Comparison of ENCODE assay signal across 18 cellular contexts in the genomic region with DNA sequence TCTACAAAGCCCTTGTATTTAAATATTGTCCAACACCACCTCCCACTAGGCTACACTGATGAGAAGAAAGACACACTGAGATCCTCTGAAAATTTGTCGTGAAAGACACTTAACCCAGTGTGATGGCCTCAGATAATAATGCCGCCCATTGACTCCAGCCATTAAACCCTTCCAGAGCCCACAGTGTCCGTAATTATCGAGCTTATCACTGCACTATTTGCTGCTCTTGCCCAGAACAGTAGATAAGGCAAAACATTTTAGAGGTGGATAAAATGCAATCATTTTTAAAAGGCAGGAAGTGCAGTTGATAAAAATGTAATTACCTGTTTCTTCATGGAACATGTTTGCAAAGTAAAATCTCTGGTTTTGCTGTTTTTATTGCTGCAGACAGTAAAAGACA.
"Had no signal": no experiment of that assay in that cellular context is flagged by ENCODE, and none has a peak within 500 bp of the region (broad histone marks: within the 10 kb centered on the region; RNA-seq: fewer than 3 reads in every experiment).

No MANE protein-coding gene starts in this region.

- ATAC-seq: esophagus mucosa, gastrocnemius medialis, left lobe of liver, natural killer cell, right lobe of liver had no signal

- DNase-seq: colonic mucosa; effector CD8-positive, alpha-beta T cell; endodermal cell; foreskin fibroblast; gastrocnemius medialis; head of caudate nucleus; kidney; natural killer cell; right lobe of liver; small intestine; stimulated activated CD4-positive, alpha-beta T cell treated with anti-CD3 and anti-CD28 coated beads, Interleukin-15, amount 100 ng/mL, for 24 hours; stimulated activated CD4-positive, alpha-beta T cell treated with anti-CD3 and anti-CD28 coated beads, Interleukin-2, amount 100 ng/mL, for 48 hours; stimulated activated naive CD4-positive, alpha-beta T cell treated with Interleukin-2 at 50 U/mL for 16 hours; stomach; testis; tibial artery had no signal
